28 cellular contexts compared by ENCODE assay signal in the genomic region with DNA sequence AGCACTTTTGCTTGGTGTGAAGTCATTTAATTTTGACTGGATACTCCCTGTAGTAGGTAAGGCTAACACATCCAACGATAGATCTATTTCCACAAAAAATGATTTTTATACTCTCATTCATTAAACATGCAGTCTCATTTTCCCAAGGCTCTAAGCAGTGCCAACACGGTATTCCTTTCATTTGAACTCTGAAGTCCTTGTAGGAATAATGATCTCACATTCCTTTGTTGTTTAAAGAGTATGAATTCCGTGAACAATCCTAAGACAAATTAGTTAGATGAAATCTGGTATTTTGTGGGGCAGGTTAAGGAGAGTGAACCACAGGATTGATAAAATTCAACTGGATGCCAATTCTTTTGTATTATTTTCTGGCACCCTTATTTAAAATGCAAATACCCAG.
"Had no signal": no experiment of that assay in that cellular context is flagged by ENCODE, and none has a peak within 500 bp of the region (broad histone marks: within the 10 kb centered on the region; RNA-seq: fewer than 3 reads in every experiment).

No MANE protein-coding gene starts in this region.

- H3K4me1 Mint-ChIP-seq: endodermal cell, memory B cell had no signal

- H3K9me3 ChIP-seq: colonic mucosa had no signal

- H3K4me1 ChIP-seq: colonic mucosa, esophagus squamous epithelium, gastrocnemius medialis, heart right ventricle, left lung had no signal

- FAIRE-seq: endometrium, islet of Langerhans, keratinocyte had no signal

- H3K4me3 ChIP-seq: colonic mucosa, esophagus squamous epithelium, gastrocnemius medialis, heart right ventricle, left lung, lung had no signal

- H3K27ac Mint-ChIP-seq: dendritic cell treated with granulocyte-macrophage colony-stimulating factor and Interleukin-4, amounts not matched to agents 40 ng/mL and 50 ng/mL, for 4 days; effector memory CD8-positive, alpha-beta T cell; endodermal cell; memory B cell had no signal

- H3K36me3 Mint-ChIP-seq: memory B cell had no signal

- H3K27me3 ChIP-seq: colonic mucosa, gastrocnemius medialis, left lung had no signal

- H3K4me3 Mint-ChIP-seq: dendritic cell treated with granulocyte-macrophage colony-stimulating factor and Interleukin-4, amounts not matched to agents 40 ng/mL and 50 ng/mL, for 4 days; effector memory CD8-positive, alpha-beta T cell; endodermal cell; memory B cell had no signal

- DNase-seq: colonic mucosa; cortex of kidney; effector CD8-positive, alpha-beta T cell; effector memory CD8-positive, alpha-beta T cell; endodermal cell; erythroblast; esophagus squamous epithelium; foreskin fibroblast; foreskin melanocyte; gastrocnemius medialis; glutamatergic neuron; head of caudate nucleus; heart right ventricle; hippocampal formation; left cardiac atrium; left lung; left ventricle myocardium superior; mammary epithelial cell; mesendoderm; midbrain had no signal

- ATAC-seq: effector memory CD8-positive, alpha-beta T cell; esophagus mucosa; gastrocnemius medialis; heart right ventricle; left cardiac atrium; left lung; left ventricle myocardium superior had no signal

- H3K27ac ChIP-seq: colonic mucosa, epithelial cell of prostate, esophagus squamous epithelium, gastrocnemius medialis, heart right ventricle, left lung had no signal

- H3K36me3 ChIP-seq: colonic mucosa, esophagus squamous epithelium, gastrocnemius medialis, heart right ventricle, left lung had no signal
